In genomic region chr4:74117024-74117534, GRCh38 we compare ENCODE assay signal across 8 cellular contexts. TPM values are rescaled to one million over a fixed set of nuclear protein-coding genes. Genes with fewer than 3 reads are reported as not detected.
DNase-seq lines count a peak whose midpoint lies in the region; ATAC-seq and TF ChIP-seq lines count a peak whose summit lies in the region.

No MANE protein-coding gene starts in this region.

- TF ChIP-seq CTCF in C4-2B (conservative IDR thresholded peaks at IDR 0.05) (no peak), Panc1 (IDR thresholded peaks at IDR 0.05) (no peak), fibroblast of mammary gland (conservative IDR thresholded peaks at IDR 0.05; ENCODE audit: control insufficient read depth, insufficient read depth, low read depth, low read length) (no peak)

- H2BK15ac ChIP-seq in neuronal stem cell (ENCODE audit: low read length): no peak overlapping the region

- ATAC-seq in Panc1: peak; percentile 87; the same call in 1 of the 2 replicates
- no peak for ATAC-seq in GM21423 (IDR thresholded peaks at IDR 0.05; ENCODE audit: unreplicated experiment)
- ATAC-seq in GM21529 (IDR thresholded peaks at IDR 0.05; ENCODE audit: unreplicated experiment): no peak

- H3K4me2 ChIP-seq in neuronal stem cell (ENCODE audit: insufficient read depth, low read length, poor library complexity, severe bottlenecking): no peak overlapping the region

- no peaks in the 10 kb centered on the region for H3K79me1 ChIP-seq in neuronal stem cell (ENCODE audit: low read depth, low read length)

- no peak overlapping the region for H3K23ac ChIP-seq in neuronal stem cell (ENCODE audit: low read depth, low read length, poor library complexity)

- peak overlapping the region; percentile 65 for H2AFZ ChIP-seq in neuronal stem cell (ENCODE audit: low read length)

- no peak overlapping the region for H3K4ac ChIP-seq in neuronal stem cell (ENCODE audit: low read length)

- H3K36me3 ChIP-seq in Panc1 (ENCODE audit: control insufficient read depth, insufficient read depth, low read length) (no peaks in the 10 kb centered on the region), neuronal stem cell (replicated peaks in 1 of 2; ENCODE audit: control insufficient read depth in 2 of 2, insufficient read depth in 2 of 2, low read length in 2 of 2) (no peaks in the 10 kb centered on the region)

- H4K91ac ChIP-seq in neuronal stem cell (ENCODE audit: low read depth, low read length, poor library complexity): no peak overlapping the region

- H3K9ac ChIP-seq in neuronal stem cell (ENCODE audit: low read depth, low read length, poor library complexity): no peak overlapping the region

- H2BK120ac ChIP-seq in neuronal stem cell (ENCODE audit: low read depth, low read length): no peak overlapping the region

- no peak for DNase-seq in Panc1 (ENCODE audit: low read depth, low spot score)
- DNase-seq in fibroblast of mammary gland (ENCODE audit: low read depth): peak; percentile 98
- DNase-seq in neuronal stem cell (ENCODE audit: low spot score): no peak
- no peak for DNase-seq in NOMO-1 treated with dmso at 0.1 percent for 144 hours (lab: John Stamatoyannopoulos, UW; ENCODE audit: unreplicated experiment)
- no peak for DNase-seq in NK-92 (lab: John Stamatoyannopoulos, UW; ENCODE audit: unreplicated experiment)

- H3K4me1 ChIP-seq in Panc1 (ENCODE audit: control insufficient read depth, insufficient read depth, low read length) (no peaks in the 10 kb centered on the region), neuronal stem cell (ENCODE audit: control insufficient read depth in 2 of 2, insufficient read depth in 1 of 2, low read depth in 1 of 2, low read length in 2 of 2) (peaks cover 0 to 5% of the 10 kb centered on the region in 2 donors)

- POLR2A ChIA-PET in Panc1 (lab: Charles Lee): no interaction called here

- H3K18ac ChIP-seq in neuronal stem cell (ENCODE audit: low read length): no peak overlapping the region

- BruUV-seq in Panc1 (replicated peaks; lab: Mats Ljungman, UMichigan): no TSS peak

- H3K4me3 ChIP-seq in Panc1 (ENCODE audit: low read depth in 2 of 2, low read length in 2 of 2) (no peak overlapping the region), fibroblast of mammary gland (ENCODE audit: control insufficient read depth, low read depth, low read length) (no peak overlapping the region), neuronal stem cell (ENCODE audit: low read length in 2 of 2) (no peak overlapping the region)

- no peak overlapping the region for H3K14ac ChIP-seq in neuronal stem cell (ENCODE audit: low read length)

- peak overlapping the region; percentile 51; the same call in 1 of the 2 replicates for H3K27ac ChIP-seq in C4-2B
- no peak overlapping the region for H3K27ac ChIP-seq in Panc1 (ENCODE audit: low read length)
- no peak overlapping the region for H3K27ac ChIP-seq in neuronal stem cell (replicated peaks; ENCODE audit: low read length)

- CTCF ChIA-PET in Panc1 (lab: Charles Lee): interaction anchor here (0.6 kb wide), 1 partner anchor 71 kb away, joined by 3 read pairs; no protein-coding TSS in a partner anchor

- H3K9me3 ChIP-seq in Panc1 (ENCODE audit: control insufficient read depth, insufficient read depth, low read depth, low read length) (no peaks in the 10 kb centered on the region), neuronal stem cell (replicated peaks in 1 of 2; ENCODE audit: control insufficient read depth in 2 of 2, insufficient read depth in 1 of 2, low read depth in 1 of 2, low read length in 2 of 2) (peaks cover 2 to 13% of the 10 kb centered on the region in 2 donors)

- no peak overlapping the region for H2AK5ac ChIP-seq in neuronal stem cell (ENCODE audit: low read depth, low read length)

- no CpG with 5 or more reads among the region's 3 CpGs for WGBS in neuronal stem cell (ENCODE audit: extremely low coverage in 2 of 2, insufficient read length in 2 of 2, insufficient replicate concordance in 1 of 2), 2 donors

- in situ Hi-C loops in Panc1 (cut with HindIII; ENCODE audit: low pct_unique_long_range_greater_than_20kb, low sequenced_read_pairs): no loop called here

- H4K8ac ChIP-seq in neuronal stem cell (ENCODE audit: low read depth, low read length): no peak overlapping the region

- intact Hi-C loops in Panc1 (cut with micrococcal nuclease; ENCODE audit: unreplicated experiment): loop anchor here (10.0 kb wide), 1 partner anchor 382 kb away; no protein-coding TSS in a partner anchor

- no peak overlapping the region for H2BK5ac ChIP-seq in neuronal stem cell (ENCODE audit: low read length)

- no peak overlapping the region for H2BK12ac ChIP-seq in neuronal stem cell (ENCODE audit: low read length)

- H3K27me3 ChIP-seq in Panc1 (ENCODE audit: control insufficient read depth, insufficient read depth, low read length): no peaks in the 10 kb centered on the region
- H3K27me3 ChIP-seq in neuronal stem cell (ENCODE audit: control insufficient read depth in 3 of 3, insufficient read depth in 3 of 3, low read depth in 1 of 3, low read length in 3 of 3): no peaks in the 10 kb centered on the region

RNA-seq across cellular contexts. Expression of gene CXCL2, which starts 18.1 kb away (rescaled TPM):
- total RNA-seq in Panc1 (2021; ENCODE audit: unreplicated experiment): 0.80 TPM
- polyA plus RNA-seq in Panc1 (2012; ENCODE audit: insufficient read length): 0.97 TPM
- polyA plus RNA-seq in neuronal stem cell (2013, experiment 1 of 2): 0.25 TPM
- 0.28 TPM for polyA plus RNA-seq in neuronal stem cell (2013, experiment 2 of 2)

RNA-seq across cellular contexts. Expression of gene MTHFD2L, which starts 40.8 kb away (rescaled TPM):
- 6.6 TPM for total RNA-seq in Panc1 (2021; ENCODE audit: unreplicated experiment)
- polyA plus RNA-seq in Panc1 (2012; ENCODE audit: insufficient read length): 4.3 TPM
- polyA plus RNA-seq in neuronal stem cell (2013, experiment 1 of 2): 8.4 TPM
- 8.6 TPM for polyA plus RNA-seq in neuronal stem cell (2013, experiment 2 of 2)
